8 cellular contexts compared by ENCODE assay signal in the genomic region with DNA sequence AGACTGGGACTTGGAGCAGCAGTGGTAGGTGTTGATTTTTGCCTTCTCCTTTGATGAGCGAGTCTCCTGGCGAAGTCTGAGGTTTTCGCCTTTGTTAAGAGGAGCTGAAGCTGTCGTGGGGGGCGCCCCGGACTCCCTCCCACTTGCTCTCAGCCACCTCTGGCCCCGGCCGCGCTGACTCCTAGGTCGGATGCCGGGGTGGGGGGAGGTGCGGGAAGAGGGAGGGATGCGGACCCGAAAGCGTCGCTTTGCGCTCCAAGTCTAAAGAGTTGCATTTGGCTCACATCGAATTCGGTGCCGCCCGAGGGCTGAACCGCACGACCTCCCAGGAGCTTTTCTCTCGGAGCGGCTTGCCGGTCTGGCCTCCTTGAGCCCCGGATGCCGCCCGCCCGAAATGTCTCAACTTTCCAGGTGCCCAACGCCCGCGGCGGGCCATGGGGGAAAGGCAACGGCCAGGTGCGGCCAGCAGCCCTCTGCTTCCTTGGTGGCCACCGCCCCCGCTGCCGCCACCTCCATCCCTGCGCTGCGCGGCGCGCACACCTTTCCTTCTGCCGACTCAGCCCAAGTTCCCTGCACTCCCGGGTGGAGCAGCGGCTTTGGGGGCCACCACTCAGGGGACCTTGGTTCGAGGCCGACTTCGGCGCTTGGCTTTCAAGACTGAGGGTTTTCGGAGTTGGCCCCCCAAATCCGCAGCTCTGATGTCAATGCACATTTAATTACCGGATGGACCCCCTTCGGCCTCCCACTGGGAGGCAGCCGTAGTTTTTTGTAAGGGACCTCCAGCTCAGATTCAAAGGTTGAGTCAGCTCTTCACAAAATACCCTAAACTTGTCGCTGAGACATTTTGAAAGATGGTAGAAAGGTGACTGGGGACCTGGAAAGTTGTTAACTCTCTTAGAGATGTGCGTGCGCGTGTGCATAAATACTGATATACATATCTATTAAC. TPM values are rescaled to one million over a fixed set of nuclear protein-coding genes. Genes with fewer than 3 reads are reported as not detected.
DNase-seq lines count a peak whose midpoint lies in the region; ATAC-seq, FAIRE-seq and TF ChIP-seq lines count a peak whose summit lies in the region.

No MANE protein-coding gene starts in this region.

- peak overlapping the region; percentile 36 for H3K4me2 ChIP-seq in KMS-11

- peak overlapping the region; percentile 73 for H2AFZ ChIP-seq in KMS-11 (ENCODE audit: low read depth)

- H3K9me3 ChIP-seq in adipocyte (ENCODE audit: control insufficient read depth, low read length): no peaks in the 10 kb centered on the region
- H3K9me3 ChIP-seq in kidney (ENCODE audit: control insufficient read depth in 1 of 2, low read length in 2 of 2): no peaks in the 10 kb centered on the region
- H3K9me3 ChIP-seq in stomach: no peaks in the 10 kb centered on the region

- ATAC-seq in GM18907 (IDR thresholded peaks at IDR 0.05; ENCODE audit: unreplicated experiment): peak; percentile 37

- H3K4me3 ChIP-seq in KMS-11 (IDR thresholded peaks at IDR 0.05; ENCODE audit: insufficient read depth, low read depth, low read length): no peak overlapping the region
- peak overlapping the region; percentile 75 for H3K4me3 ChIP-seq in adipocyte (ENCODE audit: low read length)
- H3K4me3 ChIP-seq in kidney (ENCODE audit: low read length in 2 of 2): peak overlapping the region in 1 of 2 donors; percentile 21
- peak overlapping the region; percentile 38 to 53 (median 46) for H3K4me3 ChIP-seq in stomach

- DNase-seq in adipocyte (ENCODE audit: low read depth) (no peak), kidney (peak; percentile 67), stomach (no peak), AG08395 (ENCODE audit: low spot score) (no peak), T-helper 9 cell (no peak), amniotic stem cell (lab: John Stamatoyannopoulos, UW) (no peak)

- no peak for FAIRE-seq in kidney (lab: Jason Lieb, UNC)

- H3K27me3 ChIP-seq in KMS-11 (ENCODE audit: insufficient read depth, low read depth) (no peaks in the 10 kb centered on the region), adipocyte (replicated peaks; ENCODE audit: control insufficient read depth, insufficient read depth, low read length) (peaks cover 19% of the 10 kb centered on the region), stomach (peaks cover 0 to 55% (median 47%) of the 10 kb centered on the region in 3 donors)

- TF ChIP-seq POLR2A in stomach (IDR thresholded peaks at IDR 0.05): no peak

- H3K27ac ChIP-seq in KMS-11 (no peak overlapping the region), kidney (ENCODE audit: low read depth in 2 of 2, low read length in 2 of 2) (no peak overlapping the region), stomach (no peak overlapping the region)

- intact Hi-C loops in kidney (cut with DNase I): no loop called here
- intact Hi-C loops in stomach (cut with DNase I; ENCODE audit: low total_unique reads): no loop called here

- TF ChIP-seq CTCF in KMS-11 (conservative IDR thresholded peaks at IDR 0.05; ENCODE audit: low read depth, low read length): no peak
- no peak for TF ChIP-seq CTCF in kidney (IDR thresholded peaks at IDR 0.05; ENCODE audit: borderline replicate concordance, extremely low read depth, insufficient read depth)
- no peak for TF ChIP-seq CTCF in stomach (IDR thresholded peaks at IDR 0.05)

- WGBS in stomach, 5 donors: 3 to 46% (median 28%) methylated on average over 4 to 60 of the region's 60 CpGs

- H3K9ac ChIP-seq in KMS-11 (no peak overlapping the region), adipocyte (ENCODE audit: low read length) (peak overlapping the region; percentile 54), kidney (ENCODE audit: low read length in 2 of 2) (no peak overlapping the region)

- no peaks in the 10 kb centered on the region for H3K36me3 ChIP-seq in KMS-11 (ENCODE audit: insufficient read depth)
- H3K36me3 ChIP-seq in adipocyte (ENCODE audit: control insufficient read depth, insufficient read depth, low read length, severe bottlenecking): no peaks in the 10 kb centered on the region
- H3K36me3 ChIP-seq in kidney (ENCODE audit: control insufficient read depth in 1 of 2, insufficient read depth in 2 of 2, low read length in 2 of 2): no peaks in the 10 kb centered on the region
- no peaks in the 10 kb centered on the region for H3K36me3 ChIP-seq in stomach

- no peaks in the 10 kb centered on the region for H3K4me1 ChIP-seq in KMS-11 (ENCODE audit: low read depth, poor library complexity, severe bottlenecking)
- no peaks in the 10 kb centered on the region for H3K4me1 ChIP-seq in adipocyte (ENCODE audit: control insufficient read depth, insufficient read depth, low read length)
- no peaks in the 10 kb centered on the region for H3K4me1 ChIP-seq in kidney (ENCODE audit: control insufficient read depth in 1 of 2, insufficient read depth in 1 of 2, low read depth in 1 of 2, low read length in 2 of 2)
- H3K4me1 ChIP-seq in stomach: peaks cover 4 to 19% (median 10%) of the 10 kb centered on the region in 4 donors

- H4K20me1 ChIP-seq in KMS-11 (ENCODE audit: insufficient read depth): no peaks in the 10 kb centered on the region

- no peak for TF ChIP-seq EP300 in stomach (IDR thresholded peaks at IDR 0.05)

- no peaks in the 10 kb centered on the region for H3K79me2 ChIP-seq in KMS-11 (ENCODE audit: insufficient read depth, low read depth)

RNA-seq across cellular contexts. Expression of a gene that starts 1.0 kb away (rescaled TPM):
- total RNA-seq in kidney: 5.7 TPM
- polyA plus RNA-seq in kidney (ENCODE audit: insufficient read depth, low read depth, low replicate concordance): 0.09 TPM
- total RNA-seq in stomach: 10 to 100 TPM in 1 of 5 donors, 1 to 10 TPM in 1, under 1 TPM in 1, not detected in 2; 0.72 to 84.0 (median 1.1) TPM
- under 1 TPM in 2 of 3 donors, not detected in 1; 0.10 to 0.61 TPM for polyA plus RNA-seq in stomach
